In the genomic region with DNA sequence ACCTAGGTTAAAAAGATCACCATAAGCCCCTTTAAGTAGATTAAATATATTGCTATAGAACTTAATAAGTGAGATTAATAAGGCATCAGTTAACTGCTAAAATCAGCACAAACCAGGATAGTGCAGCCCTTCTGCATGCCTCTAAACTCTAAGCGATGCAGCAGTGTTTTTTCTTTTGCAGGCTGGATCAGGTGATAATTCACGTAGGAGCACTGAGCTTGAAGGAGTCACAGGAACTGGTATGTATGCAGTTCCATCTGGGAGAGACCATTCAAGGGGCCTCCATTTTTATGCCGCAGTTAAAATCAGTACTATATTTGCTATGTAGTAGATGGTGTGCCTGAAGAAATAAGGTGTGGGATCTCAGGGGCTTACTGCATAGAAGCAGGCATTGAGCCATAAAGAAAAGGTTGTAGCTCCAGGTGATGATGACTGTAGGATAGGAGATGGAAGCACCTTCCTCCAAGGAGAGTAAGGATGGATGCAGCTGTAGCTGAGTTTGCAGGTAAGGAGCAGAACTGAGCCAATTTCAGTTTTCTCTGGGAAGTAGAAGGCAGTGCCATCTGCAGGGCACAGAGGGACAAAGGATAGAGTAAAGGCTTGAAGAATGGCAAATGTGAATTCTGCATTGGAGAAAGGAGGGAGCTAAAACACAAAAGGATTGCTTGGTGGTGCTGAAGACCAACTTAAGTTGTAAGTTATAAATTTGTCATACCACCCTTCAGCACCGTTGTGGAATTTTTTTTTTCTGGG, we compare ENCODE assay signal across 26 cellular contexts. TPM values are rescaled to one million over a fixed set of nuclear protein-coding genes. Genes with fewer than 3 reads are reported as not detected.
A peak's percentile ranks its signal among the peaks of the same experiment; 100 is the strongest.
DNase-seq lines count a peak whose midpoint lies in the region; ATAC-seq and TF ChIP-seq lines count a peak whose summit lies in the region.
"Had no signal": no experiment of that assay in that cellular context is flagged by ENCODE, and none has a peak within 500 bp of the region (broad histone marks: within the 10 kb centered on the region; RNA-seq: fewer than 3 reads in every experiment).

No MANE protein-coding gene starts in this region.

- no peaks in the 10 kb centered on the region for H3F3A ChIP-seq in neural cell (ENCODE audit: insufficient read depth, low read length, poor library complexity, severe bottlenecking)

- no peak for TF ChIP-seq EP300 in neural cell (conservative IDR thresholded peaks at IDR 0.05; ENCODE audit: poor library complexity, severe bottlenecking)

- H3K4me3 ChIP-seq in LNCaP clone FGC (ENCODE audit: low read depth, low read length) (no peak overlapping the region), astrocyte of the spinal cord (ENCODE audit: low read depth, low read length) (no peak overlapping the region), neural cell (ENCODE audit: low read length) (no peak overlapping the region)
- H3K4me3 ChIP-seq: esophagus squamous epithelium, sigmoid colon, SK-N-MC, testis had no signal

- H3K36me3 ChIP-seq in neural cell (ENCODE audit: insufficient read depth, low read length): no peaks in the 10 kb centered on the region

- H3K79me2 ChIP-seq in neural cell (replicated peaks; ENCODE audit: insufficient read depth, low read length): no peaks in the 10 kb centered on the region
- H3K79me2 ChIP-seq: parathyroid adenoma had no signal

- no peaks in the 10 kb centered on the region for H3K27me3 ChIP-seq in neural cell (ENCODE audit: insufficient read depth, low read depth, low read length)
- H3K27me3 ChIP-seq: esophagus squamous epithelium, sigmoid colon, testis had no signal

- no peaks in the 10 kb centered on the region for H3K4me1 Mint-ChIP-seq in T-helper 2 cell treated with Interferon-gamma antibody and Interleukin-4, amounts not matched to agents 5 μg/mL and 100 μg/mL, for 36 hours (ENCODE audit: low read depth)
- H3K4me1 Mint-ChIP-seq: activated naive CD4-positive, alpha-beta T cell treated with anti-CD3 and anti-CD28 coated beads, Interleukin-2, amount 10 ng/mL, durations not matched to agents 7 days and 5 days; CD4-positive, CD25-positive, alpha-beta regulatory T cell; naive B cell; stimulated activated effector memory CD8-positive, alpha-beta T cell treated with anti-CD3 and anti-CD28 coated beads, Interleukin-12 subunit alpha, Interleukin-12 subunit beta, amount 100 ng/mL, for 72 hours had no signal

- TF ChIP-seq CTCF in LNCaP clone FGC (IDR thresholded peaks at IDR 0.05; ENCODE audit: control insufficient read depth, extremely low read depth, insufficient read depth): peak; percentile 27; the same call in 1 of the 2 replicates
- TF ChIP-seq CTCF in astrocyte of the spinal cord (IDR thresholded peaks at IDR 0.05; ENCODE audit: low read depth, low read length): peak; percentile 10
- peak; percentile 44 for TF ChIP-seq CTCF in neural cell (IDR thresholded peaks at IDR 0.05; ENCODE audit: poor library complexity, severe bottlenecking)

- no peak overlapping the region for H3K4me2 ChIP-seq in neural cell (ENCODE audit: low read length)

- H4K20me1 ChIP-seq in neural cell (ENCODE audit: insufficient read depth): no peaks in the 10 kb centered on the region

- H2AFZ ChIP-seq in neural cell (ENCODE audit: low read depth, low read length): no peak overlapping the region
- H2AFZ ChIP-seq: parathyroid adenoma had no signal

- H3K4me3 Mint-ChIP-seq in T-helper 2 cell treated with Interferon-gamma antibody and Interleukin-4, amounts not matched to agents 5 μg/mL and 100 μg/mL, for 36 hours: no peak overlapping the region
- H3K4me3 Mint-ChIP-seq: activated naive CD4-positive, alpha-beta T cell treated with anti-CD3 and anti-CD28 coated beads, Interleukin-2, amount 10 ng/mL, durations not matched to agents 7 days and 5 days; activated T-cell treated with anti-CD3 and anti-CD28 coated beads, Interleukin-2, amount 50 U/mL, for 72 hours; CD4-positive, CD25-positive, alpha-beta regulatory T cell; naive B cell; stimulated activated effector memory CD8-positive, alpha-beta T cell treated with anti-CD3 and anti-CD28 coated beads, Interleukin-12 subunit alpha, Interleukin-12 subunit beta, amount 100 ng/mL, for 72 hours had no signal

- in situ Hi-C loops in astrocyte of the spinal cord (cut with HindIII; ENCODE audit: low sequenced_read_pairs): no loop called here

- H3K27ac ChIP-seq in neural cell (ENCODE audit: low read length): no peak overlapping the region
- H3K27ac ChIP-seq: esophagus squamous epithelium, parathyroid adenoma, sigmoid colon, SK-N-MC, testis had no signal

- H3K36me3 Mint-ChIP-seq in T-helper 2 cell treated with Interferon-gamma antibody and Interleukin-4, amounts not matched to agents 5 μg/mL and 100 μg/mL, for 36 hours (ENCODE audit: low read depth): no peaks in the 10 kb centered on the region
- H3K36me3 Mint-ChIP-seq in activated naive CD4-positive, alpha-beta T cell treated with anti-CD3 and anti-CD28 coated beads, Interleukin-2, amount 50 U/mL, for 72 hours: no peaks in the 10 kb centered on the region
- H3K36me3 Mint-ChIP-seq: activated naive CD4-positive, alpha-beta T cell treated with anti-CD3 and anti-CD28 coated beads, Interleukin-2, amount 10 ng/mL, durations not matched to agents 7 days and 5 days had no signal

- H3K27me3 Mint-ChIP-seq in T-helper 2 cell treated with Interferon-gamma antibody and Interleukin-4, amounts not matched to agents 5 μg/mL and 100 μg/mL, for 36 hours (ENCODE audit: low read depth): no peaks in the 10 kb centered on the region
- H3K27me3 Mint-ChIP-seq: activated naive CD4-positive, alpha-beta T cell treated with anti-CD3 and anti-CD28 coated beads, Interleukin-2, amount 10 ng/mL, durations not matched to agents 7 days and 5 days; CD4-positive, CD25-positive, alpha-beta regulatory T cell had no signal

- no peak for ATAC-seq in activated naive CD4-positive, alpha-beta T cell treated with anti-CD3 and anti-CD28 coated beads, Interleukin-2, amount 50 U/mL, for 72 hours
- ATAC-seq: activated CD4-positive, CD25-positive, alpha-beta regulatory T cell treated with anti-CD3 and anti-CD28 coated beads, Interleukin-2, amount 50 U/mL, for 24 hours; activated T-cell treated with anti-CD3 and anti-CD28 coated beads, Interleukin-2, amount 50 U/mL, for 72 hours; stimulated activated effector memory CD8-positive, alpha-beta T cell treated with anti-CD3 and anti-CD28 coated beads, Interleukin-12 subunit alpha, Interleukin-12 subunit beta, amount 100 ng/mL, for 72 hours had no signal

- H3K27ac Mint-ChIP-seq in T-helper 2 cell treated with Interferon-gamma antibody and Interleukin-4, amounts not matched to agents 5 μg/mL and 100 μg/mL, for 36 hours: no peak overlapping the region
- no peak overlapping the region for H3K27ac Mint-ChIP-seq in activated naive CD4-positive, alpha-beta T cell treated with anti-CD3 and anti-CD28 coated beads, Interleukin-2, amount 50 U/mL, for 72 hours
- H3K27ac Mint-ChIP-seq: activated naive CD4-positive, alpha-beta T cell treated with anti-CD3 and anti-CD28 coated beads, Interleukin-2, amount 10 ng/mL, durations not matched to agents 7 days and 5 days; activated T-cell treated with anti-CD3 and anti-CD28 coated beads, Interleukin-2, amount 50 U/mL, for 72 hours; CD4-positive, CD25-positive, alpha-beta regulatory T cell; stimulated activated effector memory CD8-positive, alpha-beta T cell treated with anti-CD3 and anti-CD28 coated beads, Interleukin-12 subunit alpha, Interleukin-12 subunit beta, amount 100 ng/mL, for 72 hours had no signal

- no peak overlapping the region for H3K9ac ChIP-seq in neural cell (ENCODE audit: low read length)
- H3K9ac ChIP-seq: parathyroid adenoma had no signal

- DNase-seq in NCI-H2227 (lab: John Stamatoyannopoulos, UW; ENCODE audit: unreplicated experiment) (peak; percentile 19), NCI-H2227 treated with DMSO at 0.1 percent for 48 hours (lab: John Stamatoyannopoulos, UW) (no peak), LNCaP clone FGC (ENCODE audit: low read depth) (no peak), astrocyte of the spinal cord (ENCODE audit: low read depth, low spot score) (no peak), RKO (ENCODE audit: low spot score) (no peak)
- no peak for DNase-seq in T-helper 2 cell treated with Interferon-gamma antibody and Interleukin-4, amounts not matched to agents 5 μg/mL and 100 μg/mL, for 36 hours (ENCODE audit: low spot score)
- DNase-seq in activated naive CD4-positive, alpha-beta T cell treated with anti-CD3 and anti-CD28 coated beads, Interleukin-2, amount 50 U/mL, for 72 hours (ENCODE audit: low spot score in 2 of 2): no peak
- DNase-seq: activated CD8-positive, alpha-beta memory T cell treated with anti-CD3 and anti-CD28 coated beads for 24 hours; activated naive CD4-positive, alpha-beta T cell treated with anti-CD3 and anti-CD28 coated beads, Interleukin-2, amount 10 ng/mL, durations not matched to agents 7 days and 5 days; activated T-cell treated with anti-CD3 and anti-CD28 coated beads, Interleukin-2, amount 50 U/mL, for 72 hours; CD4-positive, CD25-positive, alpha-beta regulatory T cell; DND-41; effector CD8-positive, alpha-beta T cell; esophagus squamous epithelium; Karpas-422; mesenchymal stem cell; naive B cell; NCI-H1092 treated with DMSO at 0.1 percent for 48 hours; NCI-H2081 treated with DMSO at 0.1 percent for 48 hours; sigmoid colon; testis had no signal

- H3K9me2 ChIP-seq in neural cell (ENCODE audit: insufficient read depth, low read length): no peaks in the 10 kb centered on the region

- no peaks in the 10 kb centered on the region for H3K9me3 ChIP-seq in neural cell (ENCODE audit: low read length)
- H3K9me3 ChIP-seq: esophagus squamous epithelium, sigmoid colon, testis had no signal

- no peaks in the 10 kb centered on the region for H3K9me3 Mint-ChIP-seq in T-helper 2 cell treated with Interferon-gamma antibody and Interleukin-4, amounts not matched to agents 5 μg/mL and 100 μg/mL, for 36 hours
- no peaks in the 10 kb centered on the region for H3K9me3 Mint-ChIP-seq in activated naive CD4-positive, alpha-beta T cell treated with anti-CD3 and anti-CD28 coated beads, Interleukin-2, amount 50 U/mL, for 72 hours
- H3K9me3 Mint-ChIP-seq: activated naive CD4-positive, alpha-beta T cell treated with anti-CD3 and anti-CD28 coated beads, Interleukin-2, amount 10 ng/mL, durations not matched to agents 7 days and 5 days; activated T-cell treated with anti-CD3 and anti-CD28 coated beads, Interleukin-2, amount 50 U/mL, for 72 hours; naive B cell; stimulated activated effector memory CD8-positive, alpha-beta T cell treated with anti-CD3 and anti-CD28 coated beads, Interleukin-12 subunit alpha, Interleukin-12 subunit beta, amount 100 ng/mL, for 72 hours had no signal

- peak; percentile 18 for TF ChIP-seq RAD21 in neural cell (conservative IDR thresholded peaks at IDR 0.05)

TF ChIP-seq in neural cell, 6 proteins besides CTCF, POLR2A, EP300 and RAD21 (continues in another document):
- no peak for TF ChIP-seq POLR2AphosphoS5 (IDR thresholded peaks at IDR 0.05)

RNA-seq across cellular contexts. Expression of a gene that starts 22.6 kb away (rescaled TPM):
- polyA plus RNA-seq in neural cell: 1.2 and 1.6 TPM in 2 replicates
- 0.24 and 0.69 TPM in 2 replicates for polyA minus RNA-seq in neural cell
- total RNA-seq in activated naive CD4-positive, alpha-beta T cell treated with anti-CD3 and anti-CD28 coated beads, Interleukin-2, amount 50 U/mL, for 72 hours: 1 to 10 TPM; 1.2 to 3.4 TPM

RNA-seq across cellular contexts. Expression of a gene that starts 27.0 kb away (rescaled TPM):
- polyA plus RNA-seq in neural cell: 193 and 236 TPM in 2 replicates
- polyA minus RNA-seq in neural cell: 315 and 332 TPM in 2 replicates
- 100 to 1,000 TPM; 162 to 212 TPM for total RNA-seq in activated naive CD4-positive, alpha-beta T cell treated with anti-CD3 and anti-CD28 coated beads, Interleukin-2, amount 50 U/mL, for 72 hours
